ENCODE assay signal across 13 cellular contexts in the genomic region with DNA sequence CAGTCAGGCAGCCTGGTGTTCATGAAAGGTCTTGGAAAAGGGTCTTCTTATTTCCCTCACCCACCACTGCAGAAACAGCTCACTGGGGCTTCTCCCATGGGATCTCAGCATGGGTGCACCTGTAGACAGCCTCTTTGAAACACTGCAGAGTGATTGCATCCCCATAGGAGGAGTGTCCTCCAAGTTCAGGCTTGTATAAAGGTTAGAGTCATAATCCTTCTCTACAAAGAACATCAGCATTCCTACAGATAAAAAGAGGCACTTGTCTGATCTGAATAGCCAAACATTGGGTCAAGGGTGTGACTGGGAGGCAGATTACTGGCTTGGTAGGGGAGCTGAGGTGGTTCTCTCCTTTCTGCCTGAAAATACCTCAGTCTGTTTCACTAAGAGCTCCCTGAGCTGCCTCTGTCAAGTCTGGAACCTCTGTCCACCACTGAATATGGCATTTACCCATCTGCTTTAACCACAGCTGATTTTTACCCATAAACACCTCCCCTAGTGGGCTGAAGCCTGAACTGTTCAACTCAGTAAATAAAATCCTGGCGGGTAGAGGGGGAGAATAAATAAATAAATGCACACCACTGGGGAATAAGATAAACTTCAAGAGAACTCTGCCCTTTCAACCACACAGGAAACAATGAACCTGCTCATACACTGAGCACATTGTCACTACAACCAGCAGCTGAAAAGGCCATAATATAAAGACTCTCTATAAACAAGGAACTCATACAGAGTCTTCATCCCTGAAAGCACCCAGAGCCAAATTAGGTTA.
DNase-seq lines count a peak whose midpoint lies in the region; ATAC-seq and TF ChIP-seq lines count a peak whose summit lies in the region.
"Had no signal": no experiment of that assay in that cellular context is flagged by ENCODE, and none has a peak within 500 bp of the region (broad histone marks: within the 10 kb centered on the region; RNA-seq: fewer than 3 reads in every experiment).

No MANE protein-coding gene starts in this region.

- no peak for TF ChIP-seq EP300 in tibial nerve (IDR thresholded peaks at IDR 0.05)

- H3K36me3 ChIP-seq in brain microvascular endothelial cell (replicated peaks): no peaks in the 10 kb centered on the region
- H3K36me3 ChIP-seq in tibial artery: no peaks in the 10 kb centered on the region
- no peaks in the 10 kb centered on the region for H3K36me3 ChIP-seq in tibial nerve

- H3K36me3 Mint-ChIP-seq in naive B cell: peaks cover 0 to 7% of the 10 kb centered on the region in 2 donors

- peak overlapping the region; percentile 17 to 78 (median 58) for H3K27ac Mint-ChIP-seq in naive B cell
- H3K27ac Mint-ChIP-seq: effector memory CD8-positive, alpha-beta T cell had no signal

- peaks cover 0 to 9% (median 4%) of the 10 kb centered on the region in 7 donors for H3K9me3 Mint-ChIP-seq in naive B cell
- H3K9me3 Mint-ChIP-seq: effector memory CD8-positive, alpha-beta T cell had no signal

- intact Hi-C loops in tibial artery (cut with DNase I; ENCODE audit: low total_unique reads): no loop called here

- in situ Hi-C loops in brain microvascular endothelial cell (cut with HindIII; ENCODE audit: low pct_ligation_motif_present, low sequenced_read_pairs): no loop called here

- DNase-seq in DMS153 (lab: John Stamatoyannopoulos, UW) (peak; percentile 6), DMS153 treated with DMSO at 0.1 percent for 48 hours (lab: John Stamatoyannopoulos, UW; ENCODE audit: unreplicated experiment) (no peak), brain microvascular endothelial cell (no peak), naive B cell (no peak), tibial artery (no peak), tibial nerve (ENCODE audit: low spot score in 2 of 2) (no peak)
- DNase-seq: 8988T; activated T-cell treated with anti-CD3 and anti-CD28 coated beads, Interleukin-2, amount 50 U/mL, for 48 hours; effector memory CD8-positive, alpha-beta T cell; KBM-7; SIG-M5 had no signal

- H3K4me1 ChIP-seq in tibial artery (peaks cover 0 to 10% (median 4%) of the 10 kb centered on the region in 4 donors), tibial nerve (no peaks in the 10 kb centered on the region)

- peaks cover 45 to 51% (median 47%) of the 10 kb centered on the region in 3 donors for H3K4me1 Mint-ChIP-seq in naive B cell

- H3K9me3 ChIP-seq in tibial artery (peaks cover 0 to 18% (median 3%) of the 10 kb centered on the region in 3 donors), tibial nerve (peaks cover 0 to 14% (median 2%) of the 10 kb centered on the region in 4 donors)

- TF ChIP-seq CTCF in brain microvascular endothelial cell (IDR thresholded peaks at IDR 0.05; ENCODE audit: low read depth, low read length, missing control alignments) (peak; percentile 27), tibial artery (IDR thresholded peaks at IDR 0.05) (no peak), tibial nerve (IDR thresholded peaks at IDR 0.05) (no peak)

- no peaks in the 10 kb centered on the region for H3K27me3 Mint-ChIP-seq in naive B cell

- ATAC-seq in HG03280 (IDR thresholded peaks at IDR 0.05; ENCODE audit: unreplicated experiment) (peak; percentile 54), naive B cell (ENCODE audit: low read depth in 2 of 2) (peak; percentile 9 to 12), HG03095 (IDR thresholded peaks at IDR 0.05; ENCODE audit: unreplicated experiment) (no peak)
- ATAC-seq: effector memory CD8-positive, alpha-beta T cell had no signal

- H3K4me3 Mint-ChIP-seq in naive B cell: peak overlapping the region in 7 of 8 donors; percentile 4 to 80 (median 70)
- H3K4me3 Mint-ChIP-seq: effector memory CD8-positive, alpha-beta T cell had no signal

- H3K27me3 ChIP-seq in brain microvascular endothelial cell (replicated peaks) (no peaks in the 10 kb centered on the region), tibial artery (no peaks in the 10 kb centered on the region), tibial nerve (no peaks in the 10 kb centered on the region)

- H3K4me3 ChIP-seq in brain microvascular endothelial cell (ENCODE audit: low read depth, low read length): no peak overlapping the region
- H3K4me3 ChIP-seq in tibial artery: no peak overlapping the region
- no peak overlapping the region for H3K4me3 ChIP-seq in tibial nerve

- H3K27ac ChIP-seq in brain microvascular endothelial cell: no peak overlapping the region
- no peak overlapping the region for H3K27ac ChIP-seq in tibial artery
- no peak overlapping the region for H3K27ac ChIP-seq in tibial nerve

- 13 to 31% methylated on average over 1 of the region's 1 CpG for WGBS in tibial nerve, 2 donors

- TF ChIP-seq POLR2A in tibial nerve (IDR thresholded peaks at IDR 0.05): no peak
